ENCODE assay signal across 10 cellular contexts in genomic region chr17:51035436-51035835, GRCh38.
DNase-seq lines count a peak whose midpoint lies in the region; ATAC-seq and TF ChIP-seq lines count a peak whose summit lies in the region.
"Had no signal": no experiment of that assay in that cellular context is flagged by ENCODE, and none has a peak within 500 bp of the region (broad histone marks: within the 10 kb centered on the region; RNA-seq: fewer than 3 reads in every experiment).

No MANE protein-coding gene starts in this region.

- H3K36me3 Mint-ChIP-seq in T-helper 17 cell (ENCODE audit: low read depth): peaks cover 10% of the 10 kb centered on the region

- DNase-seq in GM04503 (ENCODE audit: low read depth) (peak; percentile 79), fibroblast of mammary gland (ENCODE audit: low read depth) (peak; percentile 45), sciatic nerve (ENCODE audit: low spot score) (no peak), NCI-H2107 (lab: John Stamatoyannopoulos, UW) (no peak), T-helper 17 cell (no peak)
- no peak for DNase-seq in activated CD8-positive, alpha-beta memory T cell treated with anti-CD3 and anti-CD28 coated beads, Interleukin-2, amount 50 U/mL, for 4 hours
- DNase-seq: effector CD8-positive, alpha-beta T cell; NCI-H187 had no signal

- no peaks in the 10 kb centered on the region for H4K20me1 ChIP-seq in OCI-LY1 (ENCODE audit: insufficient read depth, low read length)

- H3K4me1 ChIP-seq in OCI-LY1 (ENCODE audit: insufficient read depth, low read length, severe bottlenecking): peaks cover 28% of the 10 kb centered on the region

- H3K27ac Mint-ChIP-seq in T-helper 17 cell: no peak overlapping the region

- TF ChIP-seq CTCF in OCI-LY1 (IDR thresholded peaks at IDR 0.05; ENCODE audit: low read length) (no peak), fibroblast of mammary gland (conservative IDR thresholded peaks at IDR 0.05; ENCODE audit: control insufficient read depth, insufficient read depth, low read depth, low read length) (no peak)

- H2AFZ ChIP-seq in OCI-LY1 (ENCODE audit: low read length): no peak overlapping the region

- intact Hi-C loops in sciatic nerve (cut with DNase I): no loop called here

- peaks cover 20% of the 10 kb centered on the region; the same call in 1 of the 2 replicates for H3K36me3 ChIP-seq in OCI-LY1 (ENCODE audit: insufficient read depth, low read length)

- H3K4me2 ChIP-seq in OCI-LY1 (ENCODE audit: low read length): peak overlapping the region; percentile 36; the same call in 1 of the 2 replicates

- H3K9me2 ChIP-seq in OCI-LY1 (ENCODE audit: low read depth, low read length): no peaks in the 10 kb centered on the region

- no peaks in the 10 kb centered on the region for H3K27me3 ChIP-seq in OCI-LY1 (ENCODE audit: insufficient read depth, low read length)

- no peaks in the 10 kb centered on the region; the same call in 1 of the 2 replicates for H3K79me2 ChIP-seq in OCI-LY1 (ENCODE audit: insufficient read depth, low read length)

- no peak overlapping the region for H3K4me3 ChIP-seq in OCI-LY1 (ENCODE audit: low read depth, low read length, poor library complexity, severe bottlenecking)
- no peak overlapping the region for H3K4me3 ChIP-seq in fibroblast of mammary gland (ENCODE audit: control insufficient read depth, low read depth, low read length)

- peaks cover 19% of the 10 kb centered on the region for H3K4me1 Mint-ChIP-seq in T-helper 17 cell

- H3K27ac ChIP-seq in OCI-LY1 (ENCODE audit: low read depth, low read length, poor library complexity, severe bottlenecking): peak overlapping the region; percentile 69

- H3K9me3 ChIP-seq in OCI-LY1 (ENCODE audit: low read length) (no peaks in the 10 kb centered on the region), T-helper 17 cell (ENCODE audit: control insufficient read depth, low read length, poor library complexity, severe bottlenecking) (no peaks in the 10 kb centered on the region)

- no peak overlapping the region for H3K4me3 Mint-ChIP-seq in T-helper 17 cell

- H3K27me3 Mint-ChIP-seq in T-helper 17 cell: no peaks in the 10 kb centered on the region

- no peaks in the 10 kb centered on the region for H3F3A ChIP-seq in OCI-LY1 (ENCODE audit: insufficient read depth, low read length)

- ATAC-seq in sciatic nerve (peak; percentile 48), GM19324 (IDR thresholded peaks at IDR 0.05; ENCODE audit: low FRiP score, unreplicated experiment) (no peak), T-helper 17 cell (no peak)

- 0 out of 2 replicates have a peak overlapping the region, but pooled peaks have one; percentile 28 for H3K9ac ChIP-seq in OCI-LY1 (ENCODE audit: low read length)

Comparison
In these comparisons a context has a peak if more than half of its experiments do, and no peak if none do; other contexts are left out.
1. DNase-seq: peak in GM04503 (single experiment) and fibroblast of mammary gland (single experiment); none in sciatic nerve (single experiment), NCI-H2107 (single experiment), T-helper 17 cell (0 of 3) and activated CD8-positive, alpha-beta memory T cell treated with anti-CD3 and anti-CD28 coated beads, Interleukin-2, amount 50 U/mL, for 4 hours (single experiment).